In the genomic region with DNA sequence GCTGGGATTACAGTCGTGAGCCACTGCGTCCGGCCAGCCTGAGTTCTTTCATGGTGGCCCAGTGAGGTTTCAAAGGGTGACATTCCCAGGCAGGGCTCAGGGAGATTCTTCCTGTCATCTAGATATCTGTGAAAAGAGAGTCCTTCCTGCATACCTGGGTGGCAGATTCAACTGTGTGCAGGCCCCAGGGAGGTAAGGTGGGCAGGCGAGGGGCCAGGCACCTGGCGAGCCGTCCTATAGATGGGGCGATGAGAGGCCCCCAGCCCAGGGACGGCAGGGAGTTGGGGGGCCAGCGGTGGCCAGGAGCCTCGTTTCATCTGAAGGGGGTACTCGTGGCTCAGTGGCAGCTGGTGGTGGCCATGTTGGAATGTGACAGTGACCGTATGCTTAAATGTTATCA, we compare ENCODE assay signal across 21 cellular contexts. TPM values are rescaled to one million over a fixed set of nuclear protein-coding genes. Genes with fewer than 3 reads are reported as not detected.
A peak's percentile ranks its signal among the peaks of the same experiment; 100 is the strongest.
DNase-seq lines count a peak whose midpoint lies in the region; ATAC-seq, FAIRE-seq and TF ChIP-seq lines count a peak whose summit lies in the region.
"Had no signal": no experiment of that assay in that cellular context is flagged by ENCODE, and none has a peak within 500 bp of the region (broad histone marks: within the 10 kb centered on the region; RNA-seq: fewer than 3 reads in every experiment).

No MANE protein-coding gene starts in this region.

- no peak overlapping the region for H3K27ac ChIP-seq in K562 (ENCODE audit: extremely low read depth, low read depth, low read length)
- no peak overlapping the region for H3K27ac ChIP-seq in lower lobe of right lung
- H3K27ac ChIP-seq in suprapubic skin: no peak overlapping the region
- H3K27ac ChIP-seq: A549, HL-60 had no signal

- H3K9me3 Mint-ChIP-seq in activated naive CD8-positive, alpha-beta T cell treated with anti-CD3 and anti-CD28 coated beads, Interleukin-2, amount 10 ng/mL, durations not matched to agents 7 days and 5 days: no peaks in the 10 kb centered on the region
- no peaks in the 10 kb centered on the region for H3K9me3 Mint-ChIP-seq in activated naive CD8-positive, alpha-beta T cell treated with anti-CD3 and anti-CD28 coated beads for 36 hours

- ATAC-seq in activated naive CD8-positive, alpha-beta T cell treated with anti-CD3 and anti-CD28 coated beads, Interleukin-2, amount 10 ng/mL, durations not matched to agents 7 days and 5 days (ENCODE audit: low read depth): no peak
- ATAC-seq in K562 (no peak), lower lobe of right lung (no peak)
- ATAC-seq: A549, HCT116, Right ventricle myocardium inferior had no signal

- H3K4me3 ChIP-seq in K562 (no peak overlapping the region), lower lobe of right lung (no peak overlapping the region), suprapubic skin (no peak overlapping the region)
- H3K4me3 ChIP-seq: A549 had no signal

- H3K79me2 ChIP-seq in K562 (ENCODE audit: control insufficient read depth, insufficient read depth, low read length): peaks cover 4% of the 10 kb centered on the region; the same call in 2 of the 3 replicates

- no peak overlapping the region for H3K9ac ChIP-seq in K562 (ENCODE audit: insufficient read depth in 1 of 2, low read depth in 2 of 2, low read length in 2 of 2)

- TF ChIP-seq EP300 in K562 (IDR thresholded peaks at IDR 0.05; ENCODE audit: low read length): no peak
- TF ChIP-seq EP300 in suprapubic skin (IDR thresholded peaks at IDR 0.05): no peak

- H3K27ac Mint-ChIP-seq in activated naive CD8-positive, alpha-beta T cell treated with anti-CD3 and anti-CD28 coated beads, Interleukin-2, amount 10 ng/mL, durations not matched to agents 7 days and 5 days: no peak overlapping the region
- H3K27ac Mint-ChIP-seq in activated naive CD8-positive, alpha-beta T cell treated with anti-CD3 and anti-CD28 coated beads for 36 hours: no peak overlapping the region
- H3K27ac Mint-ChIP-seq: B cell had no signal

- no peaks in the 10 kb centered on the region for H4K20me1 ChIP-seq in K562 (replicated peaks; ENCODE audit: control insufficient read depth, insufficient read depth, low read length)

- TF ChIP-seq CTCF in K562 (IDR thresholded peaks at IDR 0.05 in 2 of 3, conservative IDR thresholded peaks at IDR 0.05 in 1 of 3; ENCODE audit: insufficient read depth in 2 of 3, low read depth in 1 of 3, low read length in 3 of 3) (no peak), lower lobe of right lung (IDR thresholded peaks at IDR 0.05) (no peak), suprapubic skin (IDR thresholded peaks at IDR 0.05) (no peak)

- TF ChIP-seq POLR2A in K562 (conservative IDR thresholded peaks at IDR 0.05) (no peak), suprapubic skin (IDR thresholded peaks at IDR 0.05) (no peak)

- FAIRE-seq in K562 (lab: Jason Lieb, UNC): no peak
- FAIRE-seq: A549 had no signal

- H3K4me3 Mint-ChIP-seq in activated naive CD8-positive, alpha-beta T cell treated with anti-CD3 and anti-CD28 coated beads, Interleukin-2, amount 10 ng/mL, durations not matched to agents 7 days and 5 days: no peak overlapping the region
- no peak overlapping the region for H3K4me3 Mint-ChIP-seq in activated naive CD8-positive, alpha-beta T cell treated with anti-CD3 and anti-CD28 coated beads for 36 hours
- H3K4me3 Mint-ChIP-seq: B cell, CD14-positive monocyte had no signal

- POLR2A ChIA-PET in activated naive CD8-positive, alpha-beta T cell treated with anti-CD3 and anti-CD28 coated beads, Interleukin-2, amount 10 ng/mL, durations not matched to agents 7 days and 5 days (lab: Charles Lee): no interaction called here
- POLR2A ChIA-PET in K562 (lab: Yijun Ruan, JAX): no interaction called here

- H3K4me1 ChIP-seq in K562 (replicated peaks in 1 of 2; ENCODE audit: control insufficient read depth in 2 of 2, insufficient read depth in 2 of 2, low read length in 2 of 2): peaks cover 6 to 27% of the 10 kb centered on the region in 2 experiments
- peaks cover 2% of the 10 kb centered on the region for H3K4me1 ChIP-seq in lower lobe of right lung
- H3K4me1 ChIP-seq in suprapubic skin: peaks cover 5% of the 10 kb centered on the region
- H3K4me1 ChIP-seq: A549 had no signal

- in situ Hi-C loops in K562 (cut with MboI): no loop called here

- 97% methylated on average over 12 of the region's 12 CpGs for WGBS in K562 (ENCODE audit: insufficient coverage, low coverage, missing lambda C conversion rate)
- 98% methylated on average over 12 of the region's 12 CpGs for WGBS in suprapubic skin

- H2AFZ ChIP-seq in K562 (ENCODE audit: low read depth, low read length): no peak overlapping the region

- peak; percentile 15 for DNase-seq in activated naive CD8-positive, alpha-beta T cell treated with anti-CD3 and anti-CD28 coated beads, Interleukin-2, amount 10 ng/mL, durations not matched to agents 7 days and 5 days
- no peak for DNase-seq in activated naive CD8-positive, alpha-beta T cell treated with anti-CD3 and anti-CD28 coated beads for 36 hours
- no peak for DNase-seq in K562 (ENCODE audit: extremely low read depth in 1 of 4, low spot score in 3 of 4)
- peak; percentile 39 for DNase-seq in lower lobe of right lung
- peak; percentile 41 to 45 for DNase-seq in suprapubic skin (ENCODE audit: low spot score in 2 of 2)
- DNase-seq in NCI-H187 (lab: John Stamatoyannopoulos, UW): no peak
- DNase-seq in NCI-H774 (lab: John Stamatoyannopoulos, UW): no peak
- DNase-seq: EL, GF-D8, GOT3, NCI-H1105, NCI-H2081, NCI-H2171 treated with DMSO at 0.1 percent for 48 hours, NCI-H524 treated with DMSO at 0.1 percent for 48 hours, OCI-M1 had no signal

- H3K4me2 ChIP-seq in K562 (ENCODE audit: insufficient read depth, low read length): no peak overlapping the region
- H3K4me2 ChIP-seq: A549 had no signal

- peaks cover 66% of the 10 kb centered on the region for H3K36me3 ChIP-seq in K562 (ENCODE audit: control insufficient read depth, insufficient read depth, low read length)
- peaks cover 63% of the 10 kb centered on the region for H3K36me3 ChIP-seq in lower lobe of right lung
- peaks cover 40% of the 10 kb centered on the region for H3K36me3 ChIP-seq in suprapubic skin

- no peaks in the 10 kb centered on the region for H3K27me3 Mint-ChIP-seq in activated naive CD8-positive, alpha-beta T cell treated with anti-CD3 and anti-CD28 coated beads, Interleukin-2, amount 10 ng/mL, durations not matched to agents 7 days and 5 days
- H3K27me3 Mint-ChIP-seq in activated naive CD8-positive, alpha-beta T cell treated with anti-CD3 and anti-CD28 coated beads for 36 hours: no peaks in the 10 kb centered on the region
- H3K27me3 Mint-ChIP-seq: B cell had no signal

- H3K27me3 ChIP-seq in K562 (ENCODE audit: control insufficient read depth in 2 of 2, insufficient read depth in 2 of 2, low read length in 2 of 2) (no peaks in the 10 kb centered on the region), lower lobe of right lung (ENCODE audit: low read depth) (no peaks in the 10 kb centered on the region), suprapubic skin (no peaks in the 10 kb centered on the region)

- H3K4me1 Mint-ChIP-seq in activated naive CD8-positive, alpha-beta T cell treated with anti-CD3 and anti-CD28 coated beads, Interleukin-2, amount 10 ng/mL, durations not matched to agents 7 days and 5 days: peaks cover 5% of the 10 kb centered on the region
- no peaks in the 10 kb centered on the region for H3K4me1 Mint-ChIP-seq in activated naive CD8-positive, alpha-beta T cell treated with anti-CD3 and anti-CD28 coated beads for 36 hours

- TF ChIP-seq RAD21 in K562 (CRISPR knock-in tag; conservative IDR thresholded peaks at IDR 0.05 in 1 of 2, IDR thresholded peaks at IDR 0.05 in 1 of 2): no peak

- no peaks in the 10 kb centered on the region for H3K9me1 ChIP-seq in K562 (ENCODE audit: control insufficient read depth, insufficient read depth, low read length)

- BruUV-seq in K562 (replicated peaks; lab: Mats Ljungman, UMichigan): no TSS peak

- peaks cover 9% of the 10 kb centered on the region for H3K36me3 Mint-ChIP-seq in activated naive CD8-positive, alpha-beta T cell treated with anti-CD3 and anti-CD28 coated beads, Interleukin-2, amount 10 ng/mL, durations not matched to agents 7 days and 5 days
- peaks cover 51% of the 10 kb centered on the region for H3K36me3 Mint-ChIP-seq in activated naive CD8-positive, alpha-beta T cell treated with anti-CD3 and anti-CD28 coated beads for 36 hours

- CTCF ChIA-PET in K562 (lab: Yijun Ruan, JAX; ENCODE audit: low intra/inter-chr PET ratio): no interaction called here

- intact Hi-C loops in K562 (cut with micrococcal nuclease) (no loop called here), lower lobe of right lung (cut with DNase I) (no loop called here)

- no peaks in the 10 kb centered on the region for H3K9me3 ChIP-seq in K562 (replicated peaks; ENCODE audit: control insufficient read depth, insufficient read depth, low read depth, low read length)
- no peaks in the 10 kb centered on the region for H3K9me3 ChIP-seq in lower lobe of right lung
- H3K9me3 ChIP-seq in suprapubic skin: no peaks in the 10 kb centered on the region
- H3K9me3 ChIP-seq: A549 had no signal

RNA-seq across cellular contexts. Expression of gene EP400, which starts 7.1 kb away (rescaled TPM):
- total RNA-seq in activated naive CD8-positive, alpha-beta T cell treated with anti-CD3 and anti-CD28 coated beads, Interleukin-2, amount 10 ng/mL, durations not matched to agents 7 days and 5 days: 10 to 100 TPM; 66.7 to 70.2 TPM
- 10 to 100 TPM; 42.8 to 43.6 TPM for total RNA-seq in activated naive CD8-positive, alpha-beta T cell treated with anti-CD3 and anti-CD28 coated beads for 36 hours
- total RNA-seq in K562 (2011; cell fraction: chromatin; rRNA removed; ENCODE audit: low replicate concordance): 149 and 175 TPM in 2 replicates
- 61.2 and 71.2 TPM in 2 replicates for total RNA-seq in K562 (2011; cell fraction: nucleolus; rRNA removed)
- total RNA-seq in K562 (2011; cell fraction: nucleoplasm; rRNA removed): 111 and 165 TPM in 2 replicates
- total RNA-seq in K562 (2014; rRNA removed) (7.7 and 12.2 TPM in 2 replicates), K562 (2014; rRNA removed; fragmentation: Illumina TruSeq; extraction: Trizol) (7.0 TPM in 2 replicates), K562 (2015; rRNA removed; fragmentation: Illumina TruSeq; extraction: Trizol) (6.9 and 8.1 TPM in 2 replicates), K562 (2021) (49.2 and 58.0 TPM in 2 replicates), lower lobe of right lung (46.2 TPM), suprapubic skin (10 to 100 TPM; 32.0 to 81.3 (median 40.1) TPM)
- polyA plus RNA-seq in K562 (2011; rRNA removed) (6.5 and 8.3 TPM in 2 replicates), K562 (2014; fragmentation: Illumina TruSeq; extraction: Trizol) (29.8 and 32.3 TPM in 2 replicates), K562 (2014; fragmentation: Nextera tagmentation; extraction: Ambion mirVana) (1 to 10 TPM; 4.5 to 6.7 TPM), K562 (2014; rRNA removed) (22.2 and 23.5 TPM in 2 replicates)
- polyA plus RNA-seq in K562 (2011; cell fraction: cytosol; rRNA removed): 5.4 and 6.5 TPM in 2 replicates
- polyA plus RNA-seq in K562 (2011; cell fraction: nucleus; rRNA removed): 38.0 and 44.2 TPM in 2 replicates
- polyA plus RNA-seq in K562 (2012): 27.7 and 40.7 TPM in 2 replicates
- 13.1 and 16.0 TPM in 2 replicates for polyA minus RNA-seq in K562 (2011; rRNA and poly(A)+ RNA removed)
- 17.0 and 23.8 TPM in 2 replicates for polyA minus RNA-seq in K562 (2011; cell fraction: cytosol; rRNA and poly(A)+ RNA removed)
- 18.7 and 27.0 TPM in 2 replicates for polyA minus RNA-seq in K562 (2011; cell fraction: nucleus; rRNA and poly(A)+ RNA removed)

RNA-seq across cellular contexts. Expression of gene PUS1, which starts 13.6 kb away (rescaled TPM):
- total RNA-seq in activated naive CD8-positive, alpha-beta T cell treated with anti-CD3 and anti-CD28 coated beads, Interleukin-2, amount 10 ng/mL, durations not matched to agents 7 days and 5 days: 10 to 100 TPM; 45.3 to 48.6 TPM
- 100 to 1,000 TPM; 116 to 118 TPM for total RNA-seq in activated naive CD8-positive, alpha-beta T cell treated with anti-CD3 and anti-CD28 coated beads for 36 hours
- total RNA-seq in K562 (2011; cell fraction: chromatin; rRNA removed; ENCODE audit: low replicate concordance): 97.0 and 232 TPM in 2 replicates
- 140 and 151 TPM in 2 replicates for total RNA-seq in K562 (2011; cell fraction: nucleolus; rRNA removed)
- total RNA-seq in K562 (2011; cell fraction: nucleoplasm; rRNA removed): 123 and 134 TPM in 2 replicates
- total RNA-seq in K562 (2014; rRNA removed): 35.6 and 53.2 TPM in 2 replicates
- 13.6 and 16.4 TPM in 2 replicates for total RNA-seq in K562 (2014; rRNA removed; fragmentation: Illumina TruSeq; extraction: Trizol)
- total RNA-seq in K562 (2015; rRNA removed; fragmentation: Illumina TruSeq; extraction: Trizol): 29.7 and 30.0 TPM in 2 replicates
- total RNA-seq in K562 (2021): 79.3 and 90.8 TPM in 2 replicates
- polyA plus RNA-seq in K562 (2011; rRNA removed): 27.9 and 36.5 TPM in 2 replicates
- 28.1 and 41.6 TPM in 2 replicates for polyA plus RNA-seq in K562 (2011; cell fraction: cytosol; rRNA removed)
- 56.2 and 84.8 TPM in 2 replicates for polyA plus RNA-seq in K562 (2011; cell fraction: nucleus; rRNA removed)
- 37.5 and 51.4 TPM in 2 replicates for polyA plus RNA-seq in K562 (2012)
- 30.3 and 39.8 TPM in 2 replicates for polyA plus RNA-seq in K562 (2014; fragmentation: Illumina TruSeq; extraction: Trizol)
- polyA plus RNA-seq in K562 (2014; fragmentation: Nextera tagmentation; extraction: Ambion mirVana): 1 to 10 TPM; 1.9 to 3.8 TPM
- polyA plus RNA-seq in K562 (2014; rRNA removed): 71.4 and 73.4 TPM in 2 replicates
- polyA minus RNA-seq in K562 (2011; rRNA and poly(A)+ RNA removed): 16.8 and 21.8 TPM in 2 replicates
- polyA minus RNA-seq in K562 (2011; cell fraction: cytosol; rRNA and poly(A)+ RNA removed): 30.8 and 32.0 TPM in 2 replicates
- 27.3 and 32.4 TPM in 2 replicates for polyA minus RNA-seq in K562 (2011; cell fraction: nucleus; rRNA and poly(A)+ RNA removed)
- total RNA-seq in lower lobe of right lung: 19.1 TPM
- 10 to 100 TPM; 16.3 to 24.4 (median 21.8) TPM for total RNA-seq in suprapubic skin

RNA-seq across cellular contexts. Expression of gene ULK1, which starts 48.2 kb away (rescaled TPM):
- total RNA-seq in activated naive CD8-positive, alpha-beta T cell treated with anti-CD3 and anti-CD28 coated beads, Interleukin-2, amount 10 ng/mL, durations not matched to agents 7 days and 5 days: 10 to 100 TPM; 32.6 to 33.2 TPM
- total RNA-seq in activated naive CD8-positive, alpha-beta T cell treated with anti-CD3 and anti-CD28 coated beads for 36 hours: 10 to 100 TPM; 11.4 to 12.5 TPM
- 40.7 and 125 TPM in 2 replicates for total RNA-seq in K562 (2011; cell fraction: chromatin; rRNA removed; ENCODE audit: low replicate concordance)
- total RNA-seq in K562 (2011; cell fraction: nucleolus; rRNA removed): 72.5 and 83.8 TPM in 2 replicates
- 47.5 and 50.5 TPM in 2 replicates for total RNA-seq in K562 (2011; cell fraction: nucleoplasm; rRNA removed)
- total RNA-seq in K562 (2014; rRNA removed) (4.2 and 5.6 TPM in 2 replicates), K562 (2014; rRNA removed; fragmentation: Illumina TruSeq; extraction: Trizol) (0.83 and 0.98 TPM in 2 replicates), K562 (2015; rRNA removed; fragmentation: Illumina TruSeq; extraction: Trizol) (2.0 and 3.6 TPM in 2 replicates), K562 (2021) (17.3 and 29.4 TPM in 2 replicates), lower lobe of right lung (32.2 TPM), suprapubic skin (100 to 1,000 TPM in 1 of 4 donors, 10 to 100 TPM in 3; 37.0 to 102 (median 65.7) TPM)
- polyA plus RNA-seq in K562 (2011; rRNA removed) (3.2 and 6.2 TPM in 2 replicates), K562 (2014; fragmentation: Illumina TruSeq; extraction: Trizol) (2.5 and 9.1 TPM in 2 replicates), K562 (2014; fragmentation: Nextera tagmentation; extraction: Ambion mirVana) (under 1 TPM; 0.15 to 0.29 TPM), K562 (2014; rRNA removed) (13.2 and 16.9 TPM in 2 replicates)
- polyA plus RNA-seq in K562 (2011; cell fraction: cytosol; rRNA removed): 2.1 and 4.1 TPM in 2 replicates
- polyA plus RNA-seq in K562 (2011; cell fraction: nucleus; rRNA removed): 62.1 and 86.4 TPM in 2 replicates
- 12.1 and 39.2 TPM in 2 replicates for polyA plus RNA-seq in K562 (2012)
- polyA minus RNA-seq in K562 (2011; rRNA and poly(A)+ RNA removed): 1.3 and 1.8 TPM in 2 replicates
- 3.1 and 11.4 TPM in 2 replicates for polyA minus RNA-seq in K562 (2011; cell fraction: cytosol; rRNA and poly(A)+ RNA removed)
- polyA minus RNA-seq in K562 (2011; cell fraction: nucleus; rRNA and poly(A)+ RNA removed): 15.5 and 15.9 TPM in 2 replicates

Comparison
In these comparisons a context has a peak if more than half of its experiments do, and no peak if none do; other contexts are left out.
1. DNase-seq: peak in activated naive CD8-positive, alpha-beta T cell treated with anti-CD3 and anti-CD28 coated beads, Interleukin-2, amount 10 ng/mL, durations not matched to agents 7 days and 5 days (single experiment), lower lobe of right lung (single experiment) and suprapubic skin (2 of 2); none in activated naive CD8-positive, alpha-beta T cell treated with anti-CD3 and anti-CD28 coated beads for 36 hours (single experiment), K562 (0 of 4), NCI-H187 (0 of 2) and NCI-H774 (single experiment).